34 cellular contexts compared by ENCODE assay signal in genomic region chr22:24225951-24226350, GRCh38. TPM values are rescaled to one million over a fixed set of nuclear protein-coding genes. Genes with fewer than 3 reads are reported as not detected.
"Had no signal": no experiment of that assay in that cellular context is flagged by ENCODE, and none has a peak within 500 bp of the region (broad histone marks: within the 10 kb centered on the region; RNA-seq: fewer than 3 reads in every experiment).

No MANE protein-coding gene starts in this region.

- H2AFZ ChIP-seq: PC-9 had no signal

- ATAC-seq: activated CD8-positive, alpha-beta T cell treated with anti-CD3 and anti-CD28 coated beads for 36 hours; activated T-cell treated with anti-CD3 and anti-CD28 coated beads, Interleukin-2, amount 50 U/mL, for 72 hours; activated T-helper 17 cell treated with anti-CD3 and anti-CD28 coated beads, Interleukin-2, amount 50 U/mL, for 72 hours; body of pancreas; Right ventricle myocardium inferior; SK-N-SH treated with all-trans-retinoic acid at 6 μM for 48 hours; T-cell; T-helper 17 cell had no signal

- FAIRE-seq: astrocyte, RCC 7860 had no signal

- H3K4me2 ChIP-seq: PC-9 had no signal

- H3K27me3 ChIP-seq: body of pancreas, breast epithelium, MG63 had no signal

- H3K27ac ChIP-seq: body of pancreas, breast epithelium, PC-9, RWPE1 had no signal

- H3K4me3 ChIP-seq: body of pancreas, breast epithelium, MG63, PC-9 had no signal

- DNase-seq: activated CD4-positive, alpha-beta T cell treated with anti-CD3 and anti-CD28 coated beads, Interleukin-2, amount 10 ng/mL, durations not matched to agents 24 days and 14 days; activated CD4-positive, alpha-beta T cell treated with anti-CD3 and anti-CD28 coated beads, Interleukin-2, amount 50 U/mL, for 4 hours; activated CD8-positive, alpha-beta T cell treated with anti-CD3 and anti-CD28 coated beads for 36 hours; activated effector memory CD4-positive, alpha-beta T cell treated with anti-CD3 and anti-CD28 coated beads, Interleukin-2, amount 50 U/mL, for 16 hours; activated naive CD4-positive, alpha-beta T cell treated with Interleukin-2 at 50 U/mL for 16 hours; activated naive CD8-positive, alpha-beta T cell treated with anti-CD3 and anti-CD28 coated beads, Interleukin-2, amount 10 ng/mL, durations not matched to agents 7 days and 5 days; activated T-cell treated with anti-CD3 and anti-CD28 coated beads, Interleukin-2, amount 50 U/mL, for 1 hour; activated T-cell treated with anti-CD3 and anti-CD28 coated beads, Interleukin-2, amount 50 U/mL, for 72 hours; amygdala; body of pancreas; Kasumi-1; KG1; MG63; NCI-H1092; NCI-H1436 treated with DMSO at 0.1 percent for 48 hours; NCI-H1694 treated with DMSO at 0.1 percent for 48 hours; NCI-H2029; NCI-H345; NCI-H524 treated with DMSO at 0.1 percent for 48 hours; NK-92 treated with Interleukin-12 subunit alpha and Interleukin-12 subunit beta, amount 100 ng/mL, for 24 hours; PC-9; SIG-M5; T-cell; T-helper 17 cell; T1000 had no signal

- H3K36me3 ChIP-seq: breast epithelium, MG63 had no signal

- H3K4me1 ChIP-seq: body of pancreas, breast epithelium had no signal

- H3K9me3 ChIP-seq: body of pancreas, MG63 had no signal

RNA-seq across cellular contexts. Expression of gene GGT5, which starts 18.9 kb away (rescaled TPM):
- total RNA-seq: activated CD8-positive, alpha-beta memory T cell treated with anti-CD3 and anti-CD28 coated beads for 36 hours; activated CD8-positive, alpha-beta T cell treated with anti-CD3 and anti-CD28 coated beads for 36 hours; NCI-H460; PC-9; T-helper 17 cell had no signal
